20 cellular contexts compared by ENCODE assay signal in genomic region chr15:96408591-96409183, GRCh38.
A peak's percentile ranks its signal among the peaks of the same experiment; 100 is the strongest.
DNase-seq lines count a peak whose midpoint lies in the region; ATAC-seq and TF ChIP-seq lines count a peak whose summit lies in the region.
"Had no signal": no experiment of that assay in that cellular context is flagged by ENCODE, and none has a peak within 500 bp of the region (broad histone marks: within the 10 kb centered on the region; RNA-seq: fewer than 3 reads in every experiment).

No MANE protein-coding gene starts in this region.

- intact Hi-C loops in heart right ventricle (cut with DNase I), result no loop called here
- intact Hi-C loops in esophagus muscularis mucosa (cut with DNase I), result no loop called here
- intact Hi-C loops in activated CD4-positive, alpha-beta T cell treated with anti-CD3 and anti-CD28 coated beads, Interleukin-2, amount 10 ng/mL, durations not matched to agents 24 days and 14 days (cut with micrococcal nuclease), result no loop called here

- H3K9me3 ChIP-seq in cardiac muscle cell (ENCODE audit: low read depth) (no peaks in the 10 kb centered on the region), heart right ventricle (no peaks in the 10 kb centered on the region), esophagus muscularis mucosa (no peaks in the 10 kb centered on the region), neuron (ENCODE audit: low read length) (no peaks in the 10 kb centered on the region), tibial nerve (no peaks in the 10 kb centered on the region)
- H3K9me3 ChIP-seq: left lung, right lobe of liver, transverse colon had no signal

- H3K36me3 Mint-ChIP-seq in activated CD4-positive, alpha-beta T cell treated with anti-CD3 and anti-CD28 coated beads, Interleukin-2, amount 10 ng/mL, durations not matched to agents 24 days and 14 days (ENCODE audit: low read depth), result peaks cover 3% of the 10 kb centered on the region
- H3K36me3 Mint-ChIP-seq: naive B cell had no signal

- peak overlapping the region; percentile 84 for H2AFZ ChIP-seq in neuron (ENCODE audit: low read depth, low read length)

- no peak overlapping the region for H3K27ac ChIP-seq in cardiac muscle cell
- no peak overlapping the region for H3K27ac ChIP-seq in heart right ventricle
- no peak overlapping the region for H3K27ac ChIP-seq in esophagus muscularis mucosa (replicated peaks in 1 of 4)
- peak overlapping the region in 1 of 4 donors; percentile 78 for H3K27ac ChIP-seq in tibial nerve
- H3K27ac ChIP-seq: A549, left lung, right lobe of liver, transverse colon had no signal

- no peak overlapping the region for H3K4me3 Mint-ChIP-seq in activated CD4-positive, alpha-beta T cell treated with anti-CD3 and anti-CD28 coated beads, Interleukin-2, amount 10 ng/mL, durations not matched to agents 24 days and 14 days
- H3K4me3 Mint-ChIP-seq: activated T-cell treated with anti-CD3 and anti-CD28 coated beads, Interleukin-2, amount 50 U/mL, for 24 hours; naive B cell had no signal

- H3K4me1 Mint-ChIP-seq in activated CD4-positive, alpha-beta T cell treated with anti-CD3 and anti-CD28 coated beads, Interleukin-2, amount 10 ng/mL, durations not matched to agents 24 days and 14 days, result peaks cover 3% of the 10 kb centered on the region

- DNase-seq in cardiac muscle cell (ENCODE audit: low read depth in 1 of 2, low spot score in 1 of 2) (no peak), heart right ventricle (no peak), esophagus muscularis mucosa (ENCODE audit: extremely low spot score) (peak; percentile 85), tibial nerve (ENCODE audit: low spot score in 2 of 2) (no peak), COLO829 (ENCODE audit: low spot score) (no peak)
- DNase-seq in activated CD4-positive, alpha-beta T cell treated with anti-CD3 and anti-CD28 coated beads, Interleukin-2, amount 10 ng/mL, durations not matched to agents 24 days and 14 days, result no peak
- DNase-seq: activated CD4-positive, alpha-beta T cell treated with anti-CD3 and anti-CD28 coated beads, Interleukin-2, amount 50 U/mL, for 4 hours; activated naive CD4-positive, alpha-beta T cell treated with anti-CD3 and anti-CD28 coated beads, Interleukin-2, amount 50 U/mL, for 16 hours; activated T-cell treated with anti-CD3 and anti-CD28 coated beads, Interleukin-2, amount 50 U/mL, for 24 hours; DND-41; effector memory CD4-positive, alpha-beta T cell; naive B cell; NCI-H1417; right lobe of liver; stimulated activated CD4-positive, alpha-beta T cell treated with anti-CD3 and anti-CD28 coated beads, Interleukin-4, amount 100 ng/mL, for 4 hours had no signal

- H3K4me1 ChIP-seq in cardiac muscle cell (ENCODE audit: low read depth) (no peaks in the 10 kb centered on the region), heart right ventricle (peaks cover 7 to 20% (median 14%) of the 10 kb centered on the region in 9 donors), esophagus muscularis mucosa (peaks cover 14 to 22% (median 17%) of the 10 kb centered on the region in 4 donors), neuron (ENCODE audit: insufficient read depth, low read length) (peaks cover 60% of the 10 kb centered on the region), tibial nerve (peaks cover 0 to 36% (median 5%) of the 10 kb centered on the region in 4 donors)
- H3K4me1 ChIP-seq: A549 had no signal

- no peak for TF ChIP-seq EP300 in esophagus muscularis mucosa (IDR thresholded peaks at IDR 0.05)
- TF ChIP-seq EP300 in tibial nerve (IDR thresholded peaks at IDR 0.05), result no peak

- no peak overlapping the region for H3K27ac Mint-ChIP-seq in activated CD4-positive, alpha-beta T cell treated with anti-CD3 and anti-CD28 coated beads, Interleukin-2, amount 10 ng/mL, durations not matched to agents 24 days and 14 days
- H3K27ac Mint-ChIP-seq: activated T-cell treated with anti-CD3 and anti-CD28 coated beads, Interleukin-2, amount 50 U/mL, for 24 hours; naive B cell had no signal

- ATAC-seq in heart right ventricle (no peak), GM18519 (IDR thresholded peaks at IDR 0.05; ENCODE audit: low FRiP score, unreplicated experiment) (no peak)
- ATAC-seq: A549, left lung had no signal

- WGBS in heart right ventricle, 2 donors, result 14 to 17% methylated on average over 20 of the region's 20 CpGs
- WGBS in esophagus muscularis mucosa, result 51% methylated on average over 20 of the region's 20 CpGs
- 44 to 46% methylated on average over 17 to 20 of the region's 20 CpGs for WGBS in tibial nerve, 2 donors

- peaks cover 64% of the 10 kb centered on the region for H3K27me3 Mint-ChIP-seq in activated CD4-positive, alpha-beta T cell treated with anti-CD3 and anti-CD28 coated beads, Interleukin-2, amount 10 ng/mL, durations not matched to agents 24 days and 14 days

- H3K27me3 ChIP-seq in cardiac muscle cell (peaks cover 100% of the 10 kb centered on the region), heart right ventricle (peaks cover 21 to 97% (median 89%) of the 10 kb centered on the region in 7 donors), esophagus muscularis mucosa (peaks cover 13 to 73% (median 46%) of the 10 kb centered on the region in 4 donors), neuron (ENCODE audit: insufficient read depth, low read length) (peaks cover 36% of the 10 kb centered on the region), tibial nerve (peaks cover 0 to 36% of the 10 kb centered on the region in 2 donors)

- TF ChIP-seq CTCF in cardiac muscle cell (IDR thresholded peaks at IDR 0.05; ENCODE audit: low read depth, low read length) (no peak), heart right ventricle (IDR thresholded peaks at IDR 0.05) (no peak), esophagus muscularis mucosa (IDR thresholded peaks at IDR 0.05) (no peak), tibial nerve (IDR thresholded peaks at IDR 0.05) (no peak)

- H3K4me3 ChIP-seq in cardiac muscle cell (peak overlapping the region; percentile 8), heart right ventricle (peak overlapping the region in 5 of 10 donors; percentile 23 to 50 (median 44)), esophagus muscularis mucosa (peak overlapping the region in 3 of 4 donors; percentile 46 to 57 (median 48)), neuron (ENCODE audit: low read length) (peak overlapping the region; percentile 51), tibial nerve (peak overlapping the region; percentile 40 to 63 (median 50))
- H3K4me3 ChIP-seq: A549, left lung had no signal

- H3K36me3 ChIP-seq in cardiac muscle cell (no peaks in the 10 kb centered on the region), heart right ventricle (no peaks in the 10 kb centered on the region), esophagus muscularis mucosa (no peaks in the 10 kb centered on the region), neuron (ENCODE audit: insufficient read depth, low read length) (no peaks in the 10 kb centered on the region), tibial nerve (no peaks in the 10 kb centered on the region)
- H3K36me3 ChIP-seq: left lung, right lobe of liver, transverse colon had no signal

- no peak for TF ChIP-seq POLR2A in esophagus muscularis mucosa (IDR thresholded peaks at IDR 0.05; ENCODE audit: low read depth)
- TF ChIP-seq POLR2A in tibial nerve (IDR thresholded peaks at IDR 0.05), result no peak

- peaks cover 3% of the 10 kb centered on the region for H3K9me3 Mint-ChIP-seq in activated CD4-positive, alpha-beta T cell treated with anti-CD3 and anti-CD28 coated beads, Interleukin-2, amount 10 ng/mL, durations not matched to agents 24 days and 14 days
- H3K9me3 Mint-ChIP-seq: activated T-cell treated with anti-CD3 and anti-CD28 coated beads, Interleukin-2, amount 50 U/mL, for 24 hours had no signal
